Comparison of ENCODE assay signal across 1 cellular context in genomic region chrX:48590203-48591103, GRCh38.
TF ChIP-seq lines count a peak whose summit lies in the region.

No MANE protein-coding gene starts in this region.

TF ChIP-seq in endothelial cell of umbilical vein, 7 proteins besides CTCF, POLR2A, EP300 and RAD21 (continued from another document):
- no peak for TF ChIP-seq MAX (IDR thresholded peaks at IDR 0.05; ENCODE audit: insufficient read depth, insufficient read length)
- TF ChIP-seq GATA2 (IDR thresholded peaks at IDR 0.05; ENCODE audit: insufficient read depth, insufficient read length, low read depth, low read length): no peak
- TF ChIP-seq POLR2AphosphoS5 (IDR thresholded peaks at IDR 0.05; ENCODE audit: insufficient read depth, low read depth, low read length): no peak
- no peak for TF ChIP-seq MYC (IDR thresholded peaks at IDR 0.05; ENCODE audit: low read depth, low read length)
- TF ChIP-seq EZH2 (IDR thresholded peaks at IDR 0.05; ENCODE audit: borderline replicate concordance, low read depth, low read length, severe bottlenecking): no peak
TF ChIP-seq in endothelial cell of umbilical vein: peak in this region for 0.
